Comparison of ENCODE assay signal across 1 cellular context in the genomic region with DNA sequence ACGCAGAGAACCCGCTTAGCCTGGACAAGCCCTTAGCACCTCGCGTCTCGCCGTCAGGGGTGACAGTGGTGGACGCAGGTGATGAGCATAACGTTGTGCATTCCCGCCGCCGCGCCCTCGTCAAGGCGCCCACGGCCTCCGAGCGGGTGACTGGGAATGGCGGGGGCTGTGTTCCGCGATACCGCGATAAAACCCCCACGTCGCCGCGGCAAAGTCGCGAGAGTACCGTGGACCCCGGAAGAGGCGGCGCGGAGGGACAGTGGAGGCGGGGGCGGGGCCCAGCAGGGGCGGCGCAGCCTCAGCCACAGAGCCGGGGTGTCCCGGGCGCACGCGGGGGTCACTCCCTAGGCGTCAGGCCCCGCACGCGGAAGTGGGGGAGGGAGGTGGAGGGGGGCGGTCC.
TF ChIP-seq lines count a peak whose summit lies in the region.

No MANE protein-coding gene starts in this region.

TF ChIP-seq in K562, 482 proteins besides CTCF, POLR2A, EP300 and RAD21 (continued from another document and continues in another):
- no peak for TF ChIP-seq SMARCA5 (IDR thresholded peaks at IDR 0.05)
- TF ChIP-seq TBP (optimal IDR thresholded peaks at IDR 0.05; ENCODE audit: low read depth, low read length), result peak; percentile 47
- TF ChIP-seq CREM (IDR thresholded peaks at IDR 0.05; ENCODE audit: low read depth), result peak; percentile 71; the same call in 1 of the 2 replicates
- TF ChIP-seq SAFB2 (IDR thresholded peaks at IDR 0.05; ENCODE audit: borderline replicate concordance, low read depth, low read length, severe bottlenecking), result no peak
- TF ChIP-seq, protein P1, sequence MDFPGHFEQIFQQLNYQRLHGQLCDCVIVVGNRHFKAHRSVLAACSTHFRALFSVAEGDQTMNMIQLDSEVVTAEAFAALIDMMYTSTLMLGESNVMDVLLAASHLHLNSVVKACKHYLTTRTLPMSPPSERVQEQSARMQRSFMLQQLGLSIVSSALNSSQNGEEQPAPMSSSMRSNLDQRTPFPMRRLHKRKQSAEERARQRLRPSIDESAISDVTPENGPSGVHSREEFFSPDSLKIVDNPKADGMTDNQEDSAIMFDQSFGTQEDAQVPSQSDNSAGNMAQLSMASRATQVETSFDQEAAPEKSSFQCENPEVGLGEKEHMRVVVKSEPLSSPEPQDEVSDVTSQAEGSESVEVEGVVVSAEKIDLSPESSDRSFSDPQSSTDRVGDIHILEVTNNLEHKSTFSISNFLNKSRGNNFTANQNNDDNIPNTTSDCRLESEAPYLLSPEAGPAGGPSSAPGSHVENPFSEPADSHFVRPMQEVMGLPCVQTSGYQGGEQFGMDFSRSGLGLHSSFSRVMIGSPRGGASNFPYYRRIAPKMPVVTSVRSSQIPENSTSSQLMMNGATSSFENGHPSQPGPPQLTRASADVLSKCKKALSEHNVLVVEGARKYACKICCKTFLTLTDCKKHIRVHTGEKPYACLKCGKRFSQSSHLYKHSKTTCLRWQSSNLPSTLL (IDR thresholded peaks at IDR 0.05), result no peak
- TF ChIP-seq TCF7L2 (IDR thresholded peaks at IDR 0.05; ENCODE audit: low read depth, low read length), result no peak
- no peak for TF ChIP-seq ZFP1 (CRISPR knock-in tag; IDR thresholded peaks at IDR 0.05)
- peak; percentile 69 for TF ChIP-seq CXXC5 (CRISPR knock-in tag; IDR thresholded peaks at IDR 0.05)
- no peak for TF ChIP-seq NFXL1 (CRISPR knock-in tag; IDR thresholded peaks at IDR 0.05)
- no peak for TF ChIP-seq ZNF24 (IDR thresholded peaks at IDR 0.05)
- TF ChIP-seq, protein P2, sequence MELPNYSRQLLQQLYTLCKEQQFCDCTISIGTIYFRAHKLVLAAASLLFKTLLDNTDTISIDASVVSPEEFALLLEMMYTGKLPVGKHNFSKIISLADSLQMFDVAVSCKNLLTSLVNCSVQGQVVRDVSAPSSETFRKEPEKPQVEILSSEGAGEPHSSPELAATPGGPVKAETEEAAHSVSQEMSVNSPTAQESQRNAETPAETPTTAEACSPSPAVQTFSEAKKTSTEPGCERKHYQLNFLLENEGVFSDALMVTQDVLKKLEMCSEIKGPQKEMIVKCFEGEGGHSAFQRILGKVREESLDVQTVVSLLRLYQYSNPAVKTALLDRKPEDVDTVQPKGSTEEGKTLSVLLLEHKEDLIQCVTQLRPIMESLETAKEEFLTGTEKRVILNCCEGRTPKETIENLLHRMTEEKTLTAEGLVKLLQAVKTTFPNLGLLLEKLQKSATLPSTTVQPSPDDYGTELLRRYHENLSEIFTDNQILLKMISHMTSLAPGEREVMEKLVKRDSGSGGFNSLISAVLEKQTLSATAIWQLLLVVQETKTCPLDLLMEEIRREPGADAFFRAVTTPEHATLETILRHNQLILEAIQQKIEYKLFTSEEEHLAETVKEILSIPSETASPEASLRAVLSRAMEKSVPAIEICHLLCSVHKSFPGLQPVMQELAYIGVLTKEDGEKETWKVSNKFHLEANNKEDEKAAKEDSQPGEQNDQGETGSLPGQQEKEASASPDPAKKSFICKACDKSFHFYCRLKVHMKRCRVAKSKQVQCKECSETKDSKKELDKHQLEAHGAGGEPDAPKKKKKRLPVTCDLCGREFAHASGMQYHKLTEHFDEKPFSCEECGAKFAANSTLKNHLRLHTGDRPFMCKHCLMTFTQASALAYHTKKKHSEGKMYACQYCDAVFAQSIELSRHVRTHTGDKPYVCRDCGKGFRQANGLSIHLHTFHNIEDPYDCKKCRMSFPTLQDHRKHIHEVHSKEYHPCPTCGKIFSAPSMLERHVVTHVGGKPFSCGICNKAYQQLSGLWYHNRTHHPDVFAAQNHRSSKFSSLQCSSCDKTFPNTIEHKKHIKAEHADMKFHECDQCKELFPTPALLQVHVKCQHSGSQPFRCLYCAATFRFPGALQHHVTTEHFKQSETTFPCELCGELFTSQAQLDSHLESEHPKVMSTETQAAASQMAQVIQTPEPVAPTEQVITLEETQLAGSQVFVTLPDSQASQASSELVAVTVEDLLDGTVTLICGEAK (IDR thresholded peaks at IDR 0.05), result 0 out of 2 replicates have a peak, but pooled peaks have one; percentile 23
- TF ChIP-seq, protein P2 (CRISPR knock-in tag; IDR thresholded peaks at IDR 0.05), result no peak
- no peak for TF ChIP-seq ZNF707 (CRISPR knock-in tag; conservative IDR thresholded peaks at IDR 0.05)
- TF ChIP-seq MEF2A (IDR thresholded peaks at IDR 0.05; ENCODE audit: control insufficient read depth, low read depth, low read length), result no peak
- TF ChIP-seq MTA3 (IDR thresholded peaks at IDR 0.05; ENCODE audit: borderline replicate concordance), result peak; percentile 32; the same call in 1 of the 2 replicates
- TF ChIP-seq, protein P3, sequence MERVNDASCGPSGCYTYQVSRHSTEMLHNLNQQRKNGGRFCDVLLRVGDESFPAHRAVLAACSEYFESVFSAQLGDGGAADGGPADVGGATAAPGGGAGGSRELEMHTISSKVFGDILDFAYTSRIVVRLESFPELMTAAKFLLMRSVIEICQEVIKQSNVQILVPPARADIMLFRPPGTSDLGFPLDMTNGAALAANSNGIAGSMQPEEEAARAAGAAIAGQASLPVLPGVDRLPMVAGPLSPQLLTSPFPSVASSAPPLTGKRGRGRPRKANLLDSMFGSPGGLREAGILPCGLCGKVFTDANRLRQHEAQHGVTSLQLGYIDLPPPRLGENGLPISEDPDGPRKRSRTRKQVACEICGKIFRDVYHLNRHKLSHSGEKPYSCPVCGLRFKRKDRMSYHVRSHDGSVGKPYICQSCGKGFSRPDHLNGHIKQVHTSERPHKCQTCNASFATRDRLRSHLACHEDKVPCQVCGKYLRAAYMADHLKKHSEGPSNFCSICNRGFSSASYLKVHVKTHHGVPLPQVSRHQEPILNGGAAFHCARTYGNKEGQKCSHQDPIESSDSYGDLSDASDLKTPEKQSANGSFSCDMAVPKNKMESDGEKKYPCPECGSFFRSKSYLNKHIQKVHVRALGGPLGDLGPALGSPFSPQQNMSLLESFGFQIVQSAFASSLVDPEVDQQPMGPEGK (CRISPR knock-in tag; IDR thresholded peaks at IDR 0.05; ENCODE audit: borderline replicate concordance), result no peak
- no peak for TF ChIP-seq ZNF23 (CRISPR knock-in tag; IDR thresholded peaks at IDR 0.05)
- TF ChIP-seq ZBTB1 (CRISPR knock-in tag; IDR thresholded peaks at IDR 0.05; ENCODE audit: borderline replicate concordance, low read depth), result peak; percentile 45; the same call in 1 of the 2 replicates
- TF ChIP-seq, protein P4, sequence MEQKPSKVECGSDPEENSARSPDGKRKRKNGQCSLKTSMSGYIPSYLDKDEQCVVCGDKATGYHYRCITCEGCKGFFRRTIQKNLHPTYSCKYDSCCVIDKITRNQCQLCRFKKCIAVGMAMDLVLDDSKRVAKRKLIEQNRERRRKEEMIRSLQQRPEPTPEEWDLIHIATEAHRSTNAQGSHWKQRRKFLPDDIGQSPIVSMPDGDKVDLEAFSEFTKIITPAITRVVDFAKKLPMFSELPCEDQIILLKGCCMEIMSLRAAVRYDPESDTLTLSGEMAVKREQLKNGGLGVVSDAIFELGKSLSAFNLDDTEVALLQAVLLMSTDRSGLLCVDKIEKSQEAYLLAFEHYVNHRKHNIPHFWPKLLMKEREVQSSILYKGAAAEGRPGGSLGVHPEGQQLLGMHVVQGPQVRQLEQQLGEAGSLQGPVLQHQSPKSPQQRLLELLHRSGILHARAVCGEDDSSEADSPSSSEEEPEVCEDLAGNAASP (IDR thresholded peaks at IDR 0.05), result no peak
- TF ChIP-seq, protein P5, sequence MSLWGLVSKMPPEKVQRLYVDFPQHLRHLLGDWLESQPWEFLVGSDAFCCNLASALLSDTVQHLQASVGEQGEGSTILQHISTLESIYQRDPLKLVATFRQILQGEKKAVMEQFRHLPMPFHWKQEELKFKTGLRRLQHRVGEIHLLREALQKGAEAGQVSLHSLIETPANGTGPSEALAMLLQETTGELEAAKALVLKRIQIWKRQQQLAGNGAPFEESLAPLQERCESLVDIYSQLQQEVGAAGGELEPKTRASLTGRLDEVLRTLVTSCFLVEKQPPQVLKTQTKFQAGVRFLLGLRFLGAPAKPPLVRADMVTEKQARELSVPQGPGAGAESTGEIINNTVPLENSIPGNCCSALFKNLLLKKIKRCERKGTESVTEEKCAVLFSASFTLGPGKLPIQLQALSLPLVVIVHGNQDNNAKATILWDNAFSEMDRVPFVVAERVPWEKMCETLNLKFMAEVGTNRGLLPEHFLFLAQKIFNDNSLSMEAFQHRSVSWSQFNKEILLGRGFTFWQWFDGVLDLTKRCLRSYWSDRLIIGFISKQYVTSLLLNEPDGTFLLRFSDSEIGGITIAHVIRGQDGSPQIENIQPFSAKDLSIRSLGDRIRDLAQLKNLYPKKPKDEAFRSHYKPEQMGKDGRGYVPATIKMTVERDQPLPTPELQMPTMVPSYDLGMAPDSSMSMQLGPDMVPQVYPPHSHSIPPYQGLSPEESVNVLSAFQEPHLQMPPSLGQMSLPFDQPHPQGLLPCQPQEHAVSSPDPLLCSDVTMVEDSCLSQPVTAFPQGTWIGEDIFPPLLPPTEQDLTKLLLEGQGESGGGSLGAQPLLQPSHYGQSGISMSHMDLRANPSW (CRISPR knock-in tag; IDR thresholded peaks at IDR 0.05), result peak; percentile 76; the same call in 1 of the 2 replicates
- no peak for TF ChIP-seq NKRF (IDR thresholded peaks at IDR 0.05; ENCODE audit: borderline replicate concordance)
- TF ChIP-seq, protein P6, sequence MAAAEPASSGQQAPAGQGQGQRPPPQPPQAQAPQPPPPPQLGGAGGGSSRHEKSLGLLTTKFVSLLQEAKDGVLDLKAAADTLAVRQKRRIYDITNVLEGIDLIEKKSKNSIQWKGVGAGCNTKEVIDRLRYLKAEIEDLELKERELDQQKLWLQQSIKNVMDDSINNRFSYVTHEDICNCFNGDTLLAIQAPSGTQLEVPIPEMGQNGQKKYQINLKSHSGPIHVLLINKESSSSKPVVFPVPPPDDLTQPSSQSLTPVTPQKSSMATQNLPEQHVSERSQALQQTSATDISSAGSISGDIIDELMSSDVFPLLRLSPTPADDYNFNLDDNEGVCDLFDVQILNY (CRISPR knock-in tag; IDR thresholded peaks at IDR 0.05), result no peak
- TF ChIP-seq, protein P7, sequence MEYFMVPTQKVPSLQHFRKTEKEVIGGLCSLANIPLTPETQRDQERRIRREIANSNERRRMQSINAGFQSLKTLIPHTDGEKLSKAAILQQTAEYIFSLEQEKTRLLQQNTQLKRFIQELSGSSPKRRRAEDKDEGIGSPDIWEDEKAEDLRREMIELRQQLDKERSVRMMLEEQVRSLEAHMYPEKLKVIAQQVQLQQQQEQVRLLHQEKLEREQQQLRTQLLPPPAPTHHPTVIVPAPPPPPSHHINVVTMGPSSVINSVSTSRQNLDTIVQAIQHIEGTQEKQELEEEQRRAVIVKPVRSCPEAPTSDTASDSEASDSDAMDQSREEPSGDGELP (CRISPR knock-in tag; IDR thresholded peaks at IDR 0.05; ENCODE audit: borderline replicate concordance), result peak; percentile 72
- TF ChIP-seq REST (CRISPR knock-in tag; IDR thresholded peaks at IDR 0.05; ENCODE audit: low read depth), result no peak
